Comparison of ENCODE assay signal across 8 cellular contexts in the genomic region with DNA sequence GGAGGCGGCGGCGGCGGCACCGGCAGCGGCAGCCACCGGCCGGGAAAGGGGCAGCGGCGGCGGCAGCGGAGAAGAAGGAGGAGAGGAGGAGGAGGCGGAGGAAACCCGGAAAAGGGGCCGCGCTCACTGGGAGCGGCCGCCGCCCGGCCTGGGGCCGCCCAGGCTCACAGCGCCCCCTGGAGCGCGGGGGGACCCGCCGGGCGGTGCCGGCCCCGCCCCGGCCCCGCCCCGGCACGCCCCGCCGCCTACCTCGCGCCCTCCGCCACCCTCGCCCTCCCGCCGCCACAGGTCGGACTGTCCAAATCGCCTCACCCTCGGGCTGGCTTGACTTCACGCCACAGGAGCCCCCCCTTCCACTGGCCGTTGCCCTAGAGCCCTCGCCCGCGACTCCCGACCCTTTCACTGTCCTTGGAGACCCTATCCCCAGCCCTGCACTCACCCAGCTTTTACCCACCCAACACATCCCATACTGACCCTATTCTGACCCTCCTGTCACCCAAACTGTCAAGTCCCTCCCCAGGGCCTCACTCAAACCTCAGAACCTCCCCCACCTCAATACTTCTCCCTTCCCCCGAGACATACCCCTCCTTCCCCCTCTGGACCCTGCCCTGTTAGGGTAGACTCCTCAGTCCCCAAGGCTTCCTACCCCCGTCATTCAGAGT. TPM values are rescaled to one million over a fixed set of nuclear protein-coding genes. Genes with fewer than 3 reads are reported as not detected.
DNase-seq lines count a peak whose midpoint lies in the region; ATAC-seq and TF ChIP-seq lines count a peak whose summit lies in the region.

A gene (minus strand): TSS at position 85 of the 662 bp plus-strand sequence. CDS start 370 bp downstream, outside the sequence.

- no peaks in the 10 kb centered on the region for H3K9me2 ChIP-seq in GM23338 (ENCODE audit: insufficient read depth)

- H3K27me3 ChIP-seq in GM23338 (ENCODE audit: insufficient read depth) (no peaks in the 10 kb centered on the region), tibial nerve (peaks cover 0 to 4% of the 10 kb centered on the region in 2 donors)

- 3% methylated on average over 39 to 47 of the region's 52 CpGs for WGBS in tibial nerve, 2 donors

- H4K20me1 ChIP-seq in GM23338 (replicated peaks; ENCODE audit: insufficient read depth), result peaks cover 12% of the 10 kb centered on the region

- H3K4me1 ChIP-seq in ES-I3 (ENCODE audit: insufficient read depth, low read length) (peaks cover 3% of the 10 kb centered on the region; the same call in 1 of the 2 replicates), GM23338 (ENCODE audit: insufficient read depth) (peaks cover 19% of the 10 kb centered on the region), tibial nerve (peaks cover 0 to 41% (median 17%) of the 10 kb centered on the region in 4 donors)

- ATAC-seq in GM23338 (peak; percentile 71), Right ventricle myocardium superior (ENCODE audit: poor library complexity) (peak; percentile 96)

- no peak for TF ChIP-seq POLR2A in tibial nerve (IDR thresholded peaks at IDR 0.05)

- DNase-seq in GM23338 (ENCODE audit: low spot score) (peak; percentile 74), SW 1271 (lab: John Stamatoyannopoulos, UW) (peak; percentile 23 to 24), Right ventricle myocardium superior (peak; percentile 82), pons (ENCODE audit: low spot score) (peak; percentile 19), tibial nerve (ENCODE audit: low spot score in 2 of 2) (peak in 1 of 2 donors; percentile 28)
- DNase-seq in activated naive CD8-positive, alpha-beta T cell treated with anti-CD3 and anti-CD28 coated beads, Interleukin-2, amount 50 U/mL, for 16 hours (ENCODE audit: low read depth, low spot score), result peak; percentile 47

- no peaks in the 10 kb centered on the region for H3F3A ChIP-seq in GM23338 (replicated peaks; ENCODE audit: low read depth)

- H3K4me3 ChIP-seq in GM23338, result peak within 1 kb of the TSS; percentile 97
- peak within 1 kb of the TSS; percentile 60 to 91 (median 82) for H3K4me3 ChIP-seq in tibial nerve

- H3K9me3 ChIP-seq in ES-I3 (ENCODE audit: control insufficient read depth, insufficient read depth, low read length), result no peaks in the 10 kb centered on the region
- H3K9me3 ChIP-seq in tibial nerve, result no peaks in the 10 kb centered on the region

- no peak within 1 kb of the TSS for H3K27ac Mint-ChIP-seq in GM23338

- H3K36me3 Mint-ChIP-seq in GM23338 (ENCODE audit: low read depth), result peaks cover 34% of the 10 kb centered on the region

- peak within 1 kb of the TSS; percentile 89 for H2AFZ ChIP-seq in GM23338

- intact Hi-C loops in Right ventricle myocardium superior (cut with DNase I), result loop anchor here (10.0 kb wide), 1 partner anchor 183 kb away; no protein-coding TSS in a partner anchor

- H3K4me3 Mint-ChIP-seq in GM23338, result peak within 1 kb of the TSS; percentile 86

- TF ChIP-seq CTCF in GM23338 (conservative IDR thresholded peaks at IDR 0.05; ENCODE audit: low read depth in 2 of 2) (peak in 1 of 2 experiments; percentile 47; a peak in 1 of 4 replicates), LNCAP (IDR thresholded peaks at IDR 0.05) (peak; percentile 63), tibial nerve (IDR thresholded peaks at IDR 0.05) (peak; percentile 28 to 84 (median 49))

- H3K27ac ChIP-seq in GM23338 (ENCODE audit: low read depth), result no peak within 1 kb of the TSS
- H3K27ac ChIP-seq in tibial nerve, result peak within 1 kb of the TSS in 3 of 4 donors; percentile 60 to 78 (median 65)

- H3K36me3 ChIP-seq in ES-I3 (ENCODE audit: insufficient read depth, low read length) (peaks cover 18% of the 10 kb centered on the region), GM23338 (ENCODE audit: insufficient read depth) (peaks cover 17% of the 10 kb centered on the region), tibial nerve (peaks cover 0 to 20% (median 12%) of the 10 kb centered on the region in 3 donors)

- H3K9ac ChIP-seq in ES-I3 (ENCODE audit: low read depth, low read length), result peak within 1 kb of the TSS; percentile 96

- TF ChIP-seq EP300 in tibial nerve (IDR thresholded peaks at IDR 0.05), result no peak

- peaks cover 42% of the 10 kb centered on the region for H3K79me2 ChIP-seq in GM23338 (replicated peaks; ENCODE audit: insufficient read depth)

- H3K9me3 Mint-ChIP-seq in GM23338, result no peaks in the 10 kb centered on the region

- H3K4me2 ChIP-seq in GM23338, result peak within 1 kb of the TSS; percentile 99

- H3K27me3 Mint-ChIP-seq in GM23338 (ENCODE audit: insufficient read depth, low read depth, poor library complexity), result peaks cover 15% of the 10 kb centered on the region

- peaks cover 20% of the 10 kb centered on the region for H3K4me1 Mint-ChIP-seq in GM23338

TF ChIP-seq in GM23338, 12 proteins besides CTCF, POLR2A, EP300 and RAD21:
- TF ChIP-seq POLR2AphosphoS5 (IDR thresholded peaks at IDR 0.05; ENCODE audit: low read depth) (peak; percentile 29; the same call in 1 of the 2 replicates), CREB1 (CRISPR knock-in tag; IDR thresholded peaks at IDR 0.05; ENCODE audit: low read depth) (no peak), ZNF331 (CRISPR knock-in tag; IDR thresholded peaks at IDR 0.05; ENCODE audit: low read depth) (no peak)

RNA-seq across cellular contexts. Expression of the gene that starts here (rescaled TPM):
- 102 and 112 TPM in 2 replicates for total RNA-seq in GM23338 (2014; rRNA removed; shearing (Covaris generic))
- polyA plus RNA-seq in GM23338 (2016; fragmentation: Nextera tagmentation; extraction: Ambion mirVana), result 40.5 and 44.7 TPM in 2 replicates
- total RNA-seq in Right ventricle myocardium superior, result 32.4 TPM
- total RNA-seq in tibial nerve, result 10 to 100 TPM; 25.8 to 74.7 (median 34.1) TPM
